ENCODE assay signal across 15 cellular contexts in the genomic region with DNA sequence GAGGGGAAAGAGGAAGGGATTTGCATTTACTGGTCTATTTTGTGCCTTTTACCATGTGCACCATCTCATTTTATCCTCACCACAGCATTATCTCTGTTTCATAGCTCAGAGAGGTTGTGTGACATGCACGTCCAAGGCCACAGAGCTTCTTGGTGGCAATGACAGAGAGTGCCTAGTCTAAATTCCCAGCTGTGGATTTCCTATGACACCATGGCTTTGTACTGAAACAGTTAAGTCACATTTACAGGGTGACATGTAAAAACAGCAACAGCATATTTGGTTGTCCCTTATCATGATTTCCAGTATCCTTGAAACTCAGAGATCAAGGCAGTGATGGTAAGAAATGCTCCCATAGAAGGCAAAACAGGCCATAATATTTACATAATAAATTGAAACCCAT.
A peak's percentile ranks its signal among the peaks of the same experiment; 100 is the strongest.
DNase-seq lines count a peak whose midpoint lies in the region; ATAC-seq and TF ChIP-seq lines count a peak whose summit lies in the region.
"Had no signal": no experiment of that assay in that cellular context is flagged by ENCODE, and none has a peak within 500 bp of the region (broad histone marks: within the 10 kb centered on the region; RNA-seq: fewer than 3 reads in every experiment).

No MANE protein-coding gene starts in this region.

- H3K36me3 ChIP-seq in SK-N-SH (replicated peaks in 1 of 2; ENCODE audit: control insufficient read depth in 1 of 2, insufficient read depth in 2 of 2, low read length in 1 of 2), result no peaks in the 10 kb centered on the region
- H3K36me3 ChIP-seq in prostate gland, result no peaks in the 10 kb centered on the region
- H3K36me3 ChIP-seq in upper lobe of left lung, result no peaks in the 10 kb centered on the region
- H3K36me3 ChIP-seq: MG63, neutrophil had no signal

- POLR2A ChIA-PET in SK-N-SH (lab: Yijun Ruan, JAX), result no interaction called here

- H3K27ac ChIP-seq in SK-N-SH (ENCODE audit: low read depth in 2 of 2, low read length in 1 of 2) (peak overlapping the region; percentile 32 to 86), layer of hippocampus (ENCODE audit: low read depth, low read length) (peak overlapping the region; percentile 41), prostate gland (peak overlapping the region; percentile 75 to 94), upper lobe of left lung (peak overlapping the region in 3 of 4 donors; percentile 10 to 69 (median 40))
- H3K27ac ChIP-seq: neutrophil had no signal

- no peak for ATAC-seq in SK-N-SH treated with all-trans-retinoic acid at 6 μM for 48 hours
- no peak for ATAC-seq in upper lobe of left lung (ENCODE audit: low FRiP score in 2 of 2)
- no peak for ATAC-seq in GM18517 (IDR thresholded peaks at IDR 0.05; ENCODE audit: unreplicated experiment)

- no peak for TF ChIP-seq RAD21 in SK-N-SH (IDR thresholded peaks at IDR 0.05; ENCODE audit: low read length)

- no peak overlapping the region for H3K9ac ChIP-seq in SK-N-SH

- TF ChIP-seq CTCF in SK-N-SH (IDR thresholded peaks at IDR 0.05) (no peak), prostate gland (IDR thresholded peaks at IDR 0.05) (no peak), upper lobe of left lung (IDR thresholded peaks at IDR 0.05) (no peak)

- H3K27me3 ChIP-seq in SK-N-SH (ENCODE audit: insufficient read depth), result no peaks in the 10 kb centered on the region
- H3K27me3 ChIP-seq in layer of hippocampus (ENCODE audit: control insufficient read depth, insufficient read depth, low read length), result no peaks in the 10 kb centered on the region
- no peaks in the 10 kb centered on the region for H3K27me3 ChIP-seq in prostate gland (replicated peaks; ENCODE audit: insufficient read depth)
- H3K27me3 ChIP-seq in upper lobe of left lung, result no peaks in the 10 kb centered on the region
- H3K27me3 ChIP-seq: MG63 had no signal

- H3K4me3 ChIP-seq in SK-N-SH (ENCODE audit: low read depth in 2 of 2, low read length in 1 of 2) (no peak overlapping the region), prostate gland (no peak overlapping the region), upper lobe of left lung (no peak overlapping the region)
- H3K4me3 ChIP-seq: MG63 had no signal

- H3K4me1 ChIP-seq in SK-N-SH (ENCODE audit: control insufficient read depth in 1 of 2, insufficient read depth in 2 of 2, low read depth in 1 of 2, low read length in 1 of 2) (peaks cover 12 to 29% of the 10 kb centered on the region in 2 experiments; a peak in 3 of 4 replicates), prostate gland (replicated peaks) (no peaks in the 10 kb centered on the region), upper lobe of left lung (peaks cover 5 to 31% (median 15%) of the 10 kb centered on the region in 4 donors)

- H3K79me2 ChIP-seq in SK-N-SH (ENCODE audit: insufficient read depth), result no peaks in the 10 kb centered on the region

- H3K9me3 ChIP-seq in SK-N-SH (no peaks in the 10 kb centered on the region), prostate gland (no peaks in the 10 kb centered on the region), upper lobe of left lung (no peaks in the 10 kb centered on the region)
- H3K9me3 ChIP-seq: MG63, neutrophil had no signal

- intact Hi-C loops in prostate gland (cut with DNase I), result loop anchor here (2.0 to 5.0 kb wide), 2 partner anchors 72 to 168 kb away; no protein-coding TSS in a partner anchor

- TF ChIP-seq POLR2A in prostate gland (IDR thresholded peaks at IDR 0.05) (no peak), upper lobe of left lung (IDR thresholded peaks at IDR 0.05) (no peak)

- no peaks in the 10 kb centered on the region for H3F3A ChIP-seq in SK-N-SH (replicated peaks; ENCODE audit: insufficient read depth)

- WGBS in SK-N-SH (ENCODE audit: low lambda C conversion rate), result 78% methylated on average over 1 of the region's 1 CpG
- WGBS in prostate gland, result 82% methylated on average over 1 of the region's 1 CpG
- 86 to 95% methylated on average over 1 of the region's 1 CpG for WGBS in upper lobe of left lung, 2 donors

- H4K20me1 ChIP-seq in SK-N-SH (ENCODE audit: insufficient read depth), result no peaks in the 10 kb centered on the region

- CTCF ChIA-PET in SK-N-SH (lab: Yijun Ruan, JAX), result interaction anchor here (1.4 kb wide), 1 partner anchor 135 kb away, joined by 4 read pairs; no protein-coding TSS in a partner anchor

- no peaks in the 10 kb centered on the region for H3K9me2 ChIP-seq in SK-N-SH

- DNase-seq in SK-N-SH, result no peak
- no peak for DNase-seq in prostate gland (ENCODE audit: low spot score)
- DNase-seq in upper lobe of left lung, result no peak
- no peak for DNase-seq in NCI-H2227 (lab: John Stamatoyannopoulos, UW; ENCODE audit: unreplicated experiment)
- DNase-seq in GDM1 (lab: John Stamatoyannopoulos, UW), result no peak
- DNase-seq: activated CD4-positive, alpha-beta T cell treated with anti-CD3 and anti-CD28 coated beads, Interleukin-2, amount 10 ng/mL, durations not matched to agents 24 days and 14 days; activated naive CD8-positive, alpha-beta T cell treated with anti-CD3 and anti-CD28 coated beads, Interleukin-2, amount 10 ng/mL, durations not matched to agents 7 days and 5 days; activated T-cell treated with anti-CD3 and anti-CD28 coated beads, Interleukin-2, amount 50 U/mL, for 1 hour; CD4-positive, CD25-positive, alpha-beta regulatory T cell; MG63; RPMI8226 had no signal

- no peak for TF ChIP-seq EP300 in SK-N-SH (IDR thresholded peaks at IDR 0.05; ENCODE audit: borderline replicate concordance in 1 of 2, low read depth in 1 of 2, low read length in 1 of 2)
- TF ChIP-seq EP300 in upper lobe of left lung (IDR thresholded peaks at IDR 0.05), result no peak

- H3K4me2 ChIP-seq in SK-N-SH, result peak overlapping the region; percentile 44; the same call in 1 of the 2 replicates

- H2AFZ ChIP-seq in SK-N-SH (ENCODE audit: low read depth), result 0 out of 2 replicates have a peak overlapping the region, but pooled peaks have one; percentile 0

TF ChIP-seq in SK-N-SH, 30 proteins besides CTCF, POLR2A, EP300 and RAD21:
- TF ChIP-seq FOXJ3 (CRISPR knock-in tag; IDR thresholded peaks at IDR 0.05), result no peak
- TF ChIP-seq GABPA (IDR thresholded peaks at IDR 0.05; ENCODE audit: low read depth), result no peak
- TF ChIP-seq MEF2A (IDR thresholded peaks at IDR 0.05; ENCODE audit: borderline replicate concordance, low read depth), result no peak
- TF ChIP-seq FOXM1 (IDR thresholded peaks at IDR 0.05; ENCODE audit: low read depth), result no peak
TF ChIP-seq in SK-N-SH: peak in this region for 0.

TF ChIP-seq in SK-N-SH treated with all-trans-retinoic acid at 6 μM for 48 hours, 23 proteins besides CTCF, POLR2A, EP300 and RAD21:
- TF ChIP-seq, protein P1, sequence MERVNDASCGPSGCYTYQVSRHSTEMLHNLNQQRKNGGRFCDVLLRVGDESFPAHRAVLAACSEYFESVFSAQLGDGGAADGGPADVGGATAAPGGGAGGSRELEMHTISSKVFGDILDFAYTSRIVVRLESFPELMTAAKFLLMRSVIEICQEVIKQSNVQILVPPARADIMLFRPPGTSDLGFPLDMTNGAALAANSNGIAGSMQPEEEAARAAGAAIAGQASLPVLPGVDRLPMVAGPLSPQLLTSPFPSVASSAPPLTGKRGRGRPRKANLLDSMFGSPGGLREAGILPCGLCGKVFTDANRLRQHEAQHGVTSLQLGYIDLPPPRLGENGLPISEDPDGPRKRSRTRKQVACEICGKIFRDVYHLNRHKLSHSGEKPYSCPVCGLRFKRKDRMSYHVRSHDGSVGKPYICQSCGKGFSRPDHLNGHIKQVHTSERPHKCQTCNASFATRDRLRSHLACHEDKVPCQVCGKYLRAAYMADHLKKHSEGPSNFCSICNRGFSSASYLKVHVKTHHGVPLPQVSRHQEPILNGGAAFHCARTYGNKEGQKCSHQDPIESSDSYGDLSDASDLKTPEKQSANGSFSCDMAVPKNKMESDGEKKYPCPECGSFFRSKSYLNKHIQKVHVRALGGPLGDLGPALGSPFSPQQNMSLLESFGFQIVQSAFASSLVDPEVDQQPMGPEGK (CRISPR knock-in tag; IDR thresholded peaks at IDR 0.05; ENCODE audit: borderline replicate concordance), result no peak
- TF ChIP-seq, protein P2, sequence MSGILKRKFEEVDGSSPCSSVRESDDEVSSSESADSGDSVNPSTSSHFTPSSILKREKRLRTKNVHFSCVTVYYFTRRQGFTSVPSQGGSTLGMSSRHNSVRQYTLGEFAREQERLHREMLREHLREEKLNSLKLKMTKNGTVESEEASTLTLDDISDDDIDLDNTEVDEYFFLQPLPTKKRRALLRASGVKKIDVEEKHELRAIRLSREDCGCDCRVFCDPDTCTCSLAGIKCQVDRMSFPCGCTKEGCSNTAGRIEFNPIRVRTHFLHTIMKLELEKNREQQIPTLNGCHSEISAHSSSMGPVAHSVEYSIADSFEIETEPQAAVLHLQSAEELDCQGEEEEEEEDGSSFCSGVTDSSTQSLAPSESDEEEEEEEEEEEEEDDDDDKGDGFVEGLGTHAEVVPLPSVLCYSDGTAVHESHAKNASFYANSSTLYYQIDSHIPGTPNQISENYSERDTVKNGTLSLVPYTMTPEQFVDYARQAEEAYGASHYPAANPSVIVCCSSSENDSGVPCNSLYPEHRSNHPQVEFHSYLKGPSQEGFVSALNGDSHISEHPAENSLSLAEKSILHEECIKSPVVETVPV (CRISPR knock-in tag; IDR thresholded peaks at IDR 0.05), result no peak
- TF ChIP-seq ZNF70 (CRISPR knock-in tag; IDR thresholded peaks at IDR 0.05) (no peak), OSR1 (CRISPR knock-in tag; IDR thresholded peaks at IDR 0.05) (no peak), SNAI2 (CRISPR knock-in tag; IDR thresholded peaks at IDR 0.05) (no peak), ZNF8 (CRISPR knock-in tag; IDR thresholded peaks at IDR 0.05) (no peak), ZNF565 (CRISPR knock-in tag; conservative IDR thresholded peaks at IDR 0.05; ENCODE audit: low read depth) (no peak), RARB (CRISPR knock-in tag; IDR thresholded peaks at IDR 0.05) (no peak), BACH2 (CRISPR knock-in tag; IDR thresholded peaks at IDR 0.05; ENCODE audit: borderline replicate concordance) (no peak), ISL1 (CRISPR knock-in tag; IDR thresholded peaks at IDR 0.05) (no peak), PPARA (CRISPR knock-in tag; IDR thresholded peaks at IDR 0.05; ENCODE audit: borderline replicate concordance) (no peak)
- TF ChIP-seq, protein P3, sequence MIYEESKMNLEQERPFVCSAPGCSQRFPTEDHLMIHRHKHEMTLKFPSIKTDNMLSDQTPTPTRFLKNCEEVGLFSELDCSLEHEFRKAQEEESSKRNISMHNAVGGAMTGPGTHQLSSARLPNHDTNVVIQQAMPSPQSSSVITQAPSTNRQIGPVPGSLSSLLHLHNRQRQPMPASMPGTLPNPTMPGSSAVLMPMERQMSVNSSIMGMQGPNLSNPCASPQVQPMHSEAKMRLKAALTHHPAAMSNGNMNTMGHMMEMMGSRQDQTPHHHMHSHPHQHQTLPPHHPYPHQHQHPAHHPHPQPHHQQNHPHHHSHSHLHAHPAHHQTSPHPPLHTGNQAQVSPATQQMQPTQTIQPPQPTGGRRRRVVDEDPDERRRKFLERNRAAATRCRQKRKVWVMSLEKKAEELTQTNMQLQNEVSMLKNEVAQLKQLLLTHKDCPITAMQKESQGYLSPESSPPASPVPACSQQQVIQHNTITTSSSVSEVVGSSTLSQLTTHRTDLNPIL (CRISPR knock-in tag; IDR thresholded peaks at IDR 0.05; ENCODE audit: low read depth), result no peak
